Comparison of ENCODE assay signal across 8 cellular contexts in genomic region chr3:149969110-149969944, GRCh38. TPM values are rescaled to one million over a fixed set of nuclear protein-coding genes. Genes with fewer than 3 reads are reported as not detected.
DNase-seq lines count a peak whose midpoint lies in the region; ATAC-seq, FAIRE-seq and TF ChIP-seq lines count a peak whose summit lies in the region.

No MANE protein-coding gene starts in this region.

- TF ChIP-seq POLR2A in right lobe of liver (IDR thresholded peaks at IDR 0.05), result no peak

- H3K9me3 Mint-ChIP-seq in Caco-2 (ENCODE audit: unreplicated experiment), result no peaks in the 10 kb centered on the region

- H3K9me3 ChIP-seq in Caco-2 (no peaks in the 10 kb centered on the region), right lobe of liver (no peaks in the 10 kb centered on the region)

- TF ChIP-seq CTCF in Caco-2 (IDR thresholded peaks at IDR 0.05; ENCODE audit: insufficient read depth in 1 of 2, low read depth in 1 of 2, low read length in 1 of 2, severe bottlenecking in 1 of 2, unreplicated experiment in 1 of 2), result peak in 1 of 2 experiments; percentile 25
- TF ChIP-seq CTCF in dorsolateral prefrontal cortex (IDR thresholded peaks at IDR 0.05 in 54 of 56, conservative IDR thresholded peaks at IDR 0.05 in 2 of 56; ENCODE audit: low read depth in 1 of 56, partially characterized antibody in 56 of 56), result peak in 52 of 56 donors; percentile 18 to 68 (median 47)
- peak in 2 of 4 donors; percentile 5 to 7 for TF ChIP-seq CTCF in right lobe of liver (IDR thresholded peaks at IDR 0.05)

- H3K4me1 ChIP-seq in Caco-2, result no peaks in the 10 kb centered on the region
- peaks cover 0 to 17% (median 0%) of the 10 kb centered on the region in 4 donors for H3K4me1 ChIP-seq in right lobe of liver

- no peaks in the 10 kb centered on the region for H3K4me1 Mint-ChIP-seq in Caco-2 (ENCODE audit: low read depth, unreplicated experiment)

- DNase-seq in Caco-2 (peak; percentile 65 to 71), HTR-8/SVneo (ENCODE audit: insufficient read length, low spot score) (peak; percentile 39), RCC 7860 (ENCODE audit: low spot score) (peak; percentile 88), dorsolateral prefrontal cortex (peak in 8 of 10 donors; percentile 39 to 70 (median 56)), right lobe of liver (no peak), superior temporal gyrus (ENCODE audit: extremely low spot score) (peak; percentile 87)
- no peak for DNase-seq in activated CD8-positive, alpha-beta memory T cell treated with anti-CD3 and anti-CD28 coated beads, Interleukin-2, amount 50 U/mL, for 48 hours

- intact Hi-C loops in Caco-2 (cut with micrococcal nuclease; ENCODE audit: unreplicated experiment) (loop anchor here (1.0 to 10.0 kb wide), 3 partner anchors 33 to 633 kb away; partner anchors contain the start of gene SELENOT), dorsolateral prefrontal cortex (cut with DNase I) (loop anchor here (2.0 to 5.0 kb wide), 2 partner anchors 87 to 203 kb away; no protein-coding TSS in a partner anchor), right lobe of liver (cut with DNase I) (no loop called here)

- peak overlapping the region in 58 of 59 donors; percentile 33 to 99 (median 94) for H3K27ac ChIP-seq in dorsolateral prefrontal cortex
- H3K27ac ChIP-seq in right lobe of liver, result peak overlapping the region in 1 of 3 donors; percentile 9

- WGBS in right lobe of liver (ENCODE audit: insufficient coverage, low coverage, low lambda C conversion rate, missing lambda C conversion rate), result 43% methylated on average over 16 of the region's 16 CpGs

- POLR2A ChIA-PET in Caco-2 (lab: Charles Lee), result interaction anchor here (0.7 kb wide), 1 partner anchor 291 kb away, joined by 5 read pairs; no protein-coding TSS in a partner anchor

- H3K27me3 ChIP-seq in Caco-2 (replicated peaks; ENCODE audit: control insufficient read depth, insufficient read depth, low read length), result no peaks in the 10 kb centered on the region
- H3K27me3 ChIP-seq in dorsolateral prefrontal cortex, result no peaks in the 10 kb centered on the region
- H3K27me3 ChIP-seq in right lobe of liver, result no peaks in the 10 kb centered on the region

- peak; percentile 79 for FAIRE-seq in HTR-8/SVneo (lab: Jason Lieb, UNC)
- FAIRE-seq in RCC 7860 (lab: Jason Lieb, UNC), result peak; percentile 82

- BruUV-seq in Caco-2 (replicated peaks; lab: Mats Ljungman, UMichigan), result no TSS peak

- CTCF ChIA-PET in Caco-2 (lab: Charles Lee), result interaction anchor here (0.6 to 1.0 kb wide), 2 partner anchors 51 to 215 kb away, joined by 4 read pairs; no protein-coding TSS in a partner anchor

- peak overlapping the region; percentile 78 for H3K4me3 Mint-ChIP-seq in Caco-2 (ENCODE audit: unreplicated experiment)

- H3K27me3 Mint-ChIP-seq in Caco-2 (ENCODE audit: insufficient read depth, unreplicated experiment), result peaks cover under 1% of the 10 kb centered on the region

- peak overlapping the region; percentile 84 for H3K27ac Mint-ChIP-seq in Caco-2 (ENCODE audit: unreplicated experiment)

- peak overlapping the region; percentile 91 for H3K4me3 ChIP-seq in Caco-2 (ENCODE audit: low read depth, low read length)
- peak overlapping the region; percentile 55 to 95 (median 82) for H3K4me3 ChIP-seq in dorsolateral prefrontal cortex
- H3K4me3 ChIP-seq in right lobe of liver, result peak overlapping the region; percentile 68 to 87 (median 76)

- peaks cover 32% of the 10 kb centered on the region for H3K36me3 Mint-ChIP-seq in Caco-2 (ENCODE audit: insufficient read depth, unreplicated experiment)

- peak in 2 of 4 donors; percentile 11 to 19 for ATAC-seq in right lobe of liver
- no peak for ATAC-seq in activated CD4-positive, CD25-positive, alpha-beta regulatory T cell treated with anti-CD3 and anti-CD28 coated beads, Interleukin-2, amount 50 U/mL, for 24 hours

- no peaks in the 10 kb centered on the region for H3K36me3 ChIP-seq in Caco-2 (ENCODE audit: control insufficient read depth, insufficient read depth, low read length)
- no peaks in the 10 kb centered on the region for H3K36me3 ChIP-seq in right lobe of liver

RNA-seq across cellular contexts. Expression of gene PFN2, which starts 1.4 kb away (rescaled TPM):
- total RNA-seq in Caco-2 (2022), result 39.3 and 45.9 TPM in 2 replicates
- 100 to 1,000 TPM; 146 to 548 (median 357) TPM for total RNA-seq in dorsolateral prefrontal cortex
- 10 to 100 TPM in 3 of 6 experiments, 1 to 10 TPM in 3; 1.9 to 12.6 (median 8.5) TPM for total RNA-seq in right lobe of liver

Comparison
In these comparisons a context has a peak if more than half of its experiments do, and no peak if none do; other contexts are left out.
1. DNase-seq: peak in Caco-2 (2 of 2), HTR-8/SVneo (single experiment), RCC 7860 (single experiment), dorsolateral prefrontal cortex (8 of 10) and superior temporal gyrus (single experiment); none in right lobe of liver (0 of 3) and activated CD8-positive, alpha-beta memory T cell treated with anti-CD3 and anti-CD28 coated beads, Interleukin-2, amount 50 U/mL, for 48 hours (single experiment).
2. intact Hi-C loops: an anchor here in Caco-2 (1.0 to 10.0 kb wide) and dorsolateral prefrontal cortex (2.0 to 5.0 kb wide); none called in right lobe of liver.
3. Peak in every context shown above with its lines, with median percentiles within 50 percentile points of each other: H3K4me3 ChIP-seq.